ENCODE assay signal across 8 cellular contexts in genomic region chr4:6782846-6783110, GRCh38. TPM values are rescaled to one million over a fixed set of nuclear protein-coding genes. Genes with fewer than 3 reads are reported as not detected.
DNase-seq lines count a peak whose midpoint lies in the region; ATAC-seq and TF ChIP-seq lines count a peak whose summit lies in the region.

No MANE protein-coding gene starts in this region.

- TF ChIP-seq CTCF in RWPE1 (conservative IDR thresholded peaks at IDR 0.05; ENCODE audit: low read depth): no peak
- TF ChIP-seq CTCF in heart left ventricle (IDR thresholded peaks at IDR 0.05): no peak

- H3K4me1 ChIP-seq in heart left ventricle (peaks cover 0 to 60% (median 41%) of the 10 kb centered on the region in 12 donors), skeletal muscle tissue (ENCODE audit: control insufficient read depth in 3 of 3, insufficient read depth in 3 of 3, low read length in 3 of 3) (peaks cover 30 to 51% (median 41%) of the 10 kb centered on the region in 3 donors)

- 0% methylated on average over 13 to 34 of the region's 34 CpGs for WGBS in heart left ventricle, 4 donors

- no peak for TF ChIP-seq POLR2A in heart left ventricle (IDR thresholded peaks at IDR 0.05)

- H3K27ac ChIP-seq in RWPE1: peak overlapping the region; percentile 91
- H3K27ac ChIP-seq in heart left ventricle: peak overlapping the region; percentile 96 to 100 (median 100)
- peak overlapping the region; percentile 100 for H3K27ac ChIP-seq in skeletal muscle tissue (ENCODE audit: low read depth, low read length)

- ATAC-seq in GM18520 (IDR thresholded peaks at IDR 0.05; ENCODE audit: unreplicated experiment) (peak; percentile 13), heart left ventricle (peak in 1 of 4 donors; percentile 12), GM21529 (IDR thresholded peaks at IDR 0.05; ENCODE audit: unreplicated experiment) (no peak)

- H3K4me3 ChIP-seq in heart left ventricle (peak overlapping the region; percentile 76 to 100 (median 99)), skeletal muscle tissue (ENCODE audit: low read length in 3 of 3) (peak overlapping the region; percentile 72 to 92 (median 88))

- POLR2A ChIA-PET in RWPE1 (lab: Yijun Ruan, JAX; ENCODE audit: low non-redundant PET): no interaction called here

- H3K27me3 ChIP-seq in heart left ventricle (no peaks in the 10 kb centered on the region), skeletal muscle tissue (ENCODE audit: control insufficient read depth in 3 of 3, insufficient read depth in 3 of 3, low read length in 3 of 3) (no peaks in the 10 kb centered on the region)

- DNase-seq in RWPE1 (ENCODE audit: low spot score): no peak
- no peak for DNase-seq in heart left ventricle
- DNase-seq in effector CD4-positive, alpha-beta T cell: no peak
- no peak for DNase-seq in Kasumi-1 (lab: John Stamatoyannopoulos, UW)
- DNase-seq in NCI-H446 treated with DMSO at 0.1 percent for 48 hours (lab: John Stamatoyannopoulos, UW): no peak

- no peaks in the 10 kb centered on the region for H3K9me3 ChIP-seq in heart left ventricle
- H3K9me3 ChIP-seq in skeletal muscle tissue (ENCODE audit: control insufficient read depth in 3 of 3, low read length in 3 of 3): no peaks in the 10 kb centered on the region

- intact Hi-C loops in heart left ventricle (cut with DNase I): loop anchor here in 8 of 10 donors (1.0 to 10.0 kb wide), 14 partner anchors 62 to 285 kb away; partner anchors contain the start of genes BLOC1S4 (in 5 of the 8), GRPEL1 (in 1 of the 8), TADA2B (in 1 of the 8) and TBC1D14 (in 1 of the 8)

- H3K36me3 ChIP-seq in heart left ventricle: peaks cover 0 to 14% (median 0%) of the 10 kb centered on the region in 9 donors
- no peaks in the 10 kb centered on the region for H3K36me3 ChIP-seq in skeletal muscle tissue (ENCODE audit: control insufficient read depth in 3 of 3, insufficient read depth in 3 of 3, low read length in 3 of 3)

- H3K9ac ChIP-seq in skeletal muscle tissue (ENCODE audit: low read depth in 1 of 3, low read length in 3 of 3): peak overlapping the region; percentile 92 to 99 (median 98)

- CTCF ChIA-PET in RWPE1 (lab: Yijun Ruan, JAX): no interaction called here

RNA-seq across cellular contexts. Expression of gene KIAA0232, which starts 0.3 kb away (rescaled TPM):
- total RNA-seq in heart left ventricle (10 to 100 TPM; 57.3 to 78.4 (median 74.3) TPM), skeletal muscle tissue (12.5 TPM)
- polyA plus RNA-seq in heart left ventricle: 10 to 100 TPM; 20.0 to 32.7 TPM
